Comparison of ENCODE assay signal across 8 cellular contexts in the genomic region with DNA sequence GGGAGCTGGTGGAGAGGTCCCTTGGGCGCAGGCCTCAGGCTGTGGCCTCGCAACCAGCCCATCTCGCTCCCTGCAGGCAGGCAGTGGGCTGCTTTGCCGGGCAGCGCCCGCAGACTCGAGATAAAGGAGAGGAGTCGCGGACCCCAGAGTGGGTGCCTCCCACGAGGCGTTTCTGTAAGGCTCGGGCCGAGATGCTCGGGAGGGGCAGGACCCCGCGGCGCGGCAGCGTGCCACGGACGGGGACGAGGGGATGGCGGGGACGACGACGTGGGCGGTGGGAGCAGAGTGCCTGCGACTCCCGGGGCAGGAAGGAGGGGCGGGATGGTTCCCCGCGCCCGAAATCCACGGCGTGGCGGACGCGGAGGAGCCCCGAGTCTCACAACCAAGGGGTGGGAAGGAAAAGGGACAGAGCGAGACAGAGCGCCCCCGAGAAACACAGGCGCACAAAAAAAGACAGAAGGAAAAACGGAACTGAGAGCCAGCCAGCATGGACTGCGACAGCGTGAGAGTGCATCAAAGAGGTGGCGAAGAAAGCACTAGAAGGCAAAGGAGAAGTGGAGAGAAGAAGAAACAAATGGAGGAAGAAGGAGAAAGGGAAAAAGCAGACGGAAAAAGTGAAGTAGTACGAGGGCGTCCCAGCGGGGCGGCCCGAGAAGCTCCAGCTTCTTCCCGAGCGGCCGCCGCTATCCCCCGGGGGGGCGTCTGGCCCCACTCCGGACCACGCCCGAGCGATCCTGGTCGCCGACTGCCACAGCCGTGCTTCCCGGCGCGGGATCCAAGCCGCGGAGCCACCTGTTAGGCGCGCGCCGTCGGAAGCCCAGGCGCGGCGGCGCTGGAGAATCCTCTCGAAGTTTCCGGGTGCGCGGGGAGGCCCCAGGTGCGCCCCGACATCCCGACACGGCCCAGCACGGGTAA. TPM values are rescaled to one million over a fixed set of nuclear protein-coding genes. Genes with fewer than 3 reads are reported as not detected.
DNase-seq lines count a peak whose midpoint lies in the region; ATAC-seq and TF ChIP-seq lines count a peak whose summit lies in the region.

No MANE protein-coding gene starts in this region.

- H3K27me3 ChIP-seq in colonic mucosa (peaks cover 33% of the 10 kb centered on the region), psoas muscle (ENCODE audit: insufficient read depth in 3 of 3, low read length in 2 of 3) (peaks cover 8 to 67% (median 20%) of the 10 kb centered on the region in 3 donors)

- DNase-seq in NCI-H2107 (lab: John Stamatoyannopoulos, UW), result peak; percentile 7
- DNase-seq in NCI-H2107 treated with DMSO at 0.1 percent for 48 hours (lab: John Stamatoyannopoulos, UW; ENCODE audit: unreplicated experiment), result no peak
- peak; percentile 70 for DNase-seq in KBM-7
- DNase-seq in colonic mucosa, result peak; percentile 19
- no peak for DNase-seq in psoas muscle
- DNase-seq in GM19240 (ENCODE audit: insufficient read length, low spot score), result no peak
- DNase-seq in NCI-H128 (lab: John Stamatoyannopoulos, UW; ENCODE audit: unreplicated experiment), result no peak

- ATAC-seq in GM21717 (IDR thresholded peaks at IDR 0.05; ENCODE audit: unreplicated experiment), result peak; percentile 49
- ATAC-seq in psoas muscle, result no peak

- no peak for TF ChIP-seq CTCF in colonic mucosa (IDR thresholded peaks at IDR 0.05)
- TF ChIP-seq CTCF in psoas muscle (IDR thresholded peaks at IDR 0.05), result no peak

- H3K9me3 ChIP-seq in colonic mucosa (no peaks in the 10 kb centered on the region), psoas muscle (no peaks in the 10 kb centered on the region)

- H3K4me1 ChIP-seq in colonic mucosa, result no peaks in the 10 kb centered on the region
- H3K4me1 ChIP-seq in psoas muscle, result no peaks in the 10 kb centered on the region

- no peaks in the 10 kb centered on the region for H3K36me3 ChIP-seq in colonic mucosa
- H3K36me3 ChIP-seq in psoas muscle (ENCODE audit: insufficient read depth in 1 of 2, low read depth in 1 of 2), result no peaks in the 10 kb centered on the region

- in situ Hi-C loops in KBM-7 (cut with MboI; ENCODE audit: low pct_unique_long_range_greater_than_20kb, low sequenced_read_pairs), result no loop called here

- intact Hi-C loops in colonic mucosa (cut with DNase I), result no loop called here
- intact Hi-C loops in psoas muscle (cut with DNase I), result no loop called here

- H3K27ac ChIP-seq in colonic mucosa (no peak overlapping the region), psoas muscle (no peak overlapping the region)

- H3K9ac ChIP-seq in colonic mucosa (ENCODE audit: low read depth in 2 of 2, low read length in 2 of 2), result peak overlapping the region in 1 of 2 donors; percentile 47

- H3K4me3 ChIP-seq in colonic mucosa (peak overlapping the region; percentile 39), psoas muscle (peak overlapping the region; percentile 56)

- 4 to 6% (median 6%) methylated on average over 77 to 89 of the region's 89 CpGs for WGBS in psoas muscle, 3 donors

RNA-seq across cellular contexts. Expression of gene BEND4, which starts 1.5 kb away (rescaled TPM):
- total RNA-seq in colonic mucosa (under 1 TPM; 0.19 to 0.27 TPM), psoas muscle (under 1 TPM in 2 of 4 donors, not detected in 2; 0.02 TPM)
- not detected for polyA plus RNA-seq in psoas muscle

Comparison
In these comparisons a context has a peak if more than half of its experiments do, and no peak if none do; other contexts are left out.
1. DNase-seq: peak in NCI-H2107 (single experiment), KBM-7 (single experiment) and colonic mucosa (single experiment); none in NCI-H2107 treated with DMSO at 0.1 percent for 48 hours (single experiment), psoas muscle (0 of 2), GM19240 (single experiment) and NCI-H128 (single experiment).